Comparison of ENCODE assay signal across 8 cellular contexts in genomic region chr11:4186464-4187054, GRCh38.
A peak's percentile ranks its signal among the peaks of the same experiment; 100 is the strongest.
DNase-seq lines count a peak whose midpoint lies in the region; TF ChIP-seq lines count a peak whose summit lies in the region.

No MANE protein-coding gene starts in this region.

- H3K27ac ChIP-seq in stomach = peak overlapping the region in 2 of 5 donors; percentile 76 to 84
- H3K27ac ChIP-seq in caudate nucleus (ENCODE audit: low read depth, low read length) = no peak overlapping the region

- DNase-seq in T-helper 1 cell (no peak), stomach (no peak), NCI-H2081 (lab: John Stamatoyannopoulos, UW) (no peak), NCI-H1048 (lab: John Stamatoyannopoulos, UW) (no peak), caudate nucleus (lab: John Stamatoyannopoulos, UW) (no peak)
- no peak for DNase-seq in activated T-helper 1 cell treated with anti-CD3 and anti-CD28 coated beads, Interleukin-12 subunit alpha, Interleukin-12 subunit beta, Interleukin-2, Interleukin-4 antibody, amounts not matched to agents 30 ng/mL and 10 ng/mL and 1 ng/mL, durations not matched to agents 14 hours and 24 hours and 36 hours (ENCODE audit: low spot score)

- peaks cover 11% of the 10 kb centered on the region for H3K4me1 Mint-ChIP-seq in T-helper 1 cell treated with Interleukin-12 subunit alpha and Interleukin-12 subunit beta and Interleukin-4 antibody, amounts not matched to agents 30 μg/mL and 1 μg/mL, for 36 hours (ENCODE audit: low read depth)
- H3K4me1 Mint-ChIP-seq in activated T-helper 1 cell treated with anti-CD3 and anti-CD28 coated beads, Interleukin-12 subunit alpha, Interleukin-12 subunit beta, Interleukin-2, Interleukin-4 antibody, amounts not matched to agents 30 ng/mL and 10 ng/mL and 1 ng/mL, durations not matched to agents 14 hours and 24 hours and 36 hours (ENCODE audit: low read depth) = peaks cover 13% of the 10 kb centered on the region

- H3K27me3 ChIP-seq in stomach = no peaks in the 10 kb centered on the region

- H3K9me3 ChIP-seq in iPS-18c (ENCODE audit: control insufficient read depth, insufficient read depth, low read length) = no peaks in the 10 kb centered on the region
- no peaks in the 10 kb centered on the region for H3K9me3 ChIP-seq in stomach

- TF ChIP-seq EP300 in stomach (IDR thresholded peaks at IDR 0.05) = no peak

- TF ChIP-seq CTCF in stomach (IDR thresholded peaks at IDR 0.05) = no peak

- peaks cover 0 to 36% (median 24%) of the 10 kb centered on the region in 4 donors for H3K4me1 ChIP-seq in stomach

- no peak for TF ChIP-seq POLR2A in stomach (IDR thresholded peaks at IDR 0.05)

- H3K36me3 Mint-ChIP-seq in T-helper 1 cell treated with Interleukin-12 subunit alpha and Interleukin-12 subunit beta and Interleukin-4 antibody, amounts not matched to agents 30 μg/mL and 1 μg/mL, for 36 hours (ENCODE audit: low read depth) = no peaks in the 10 kb centered on the region
- H3K36me3 Mint-ChIP-seq in activated T-helper 1 cell treated with anti-CD3 and anti-CD28 coated beads, Interleukin-12 subunit alpha, Interleukin-12 subunit beta, Interleukin-2, Interleukin-4 antibody, amounts not matched to agents 30 ng/mL and 10 ng/mL and 1 ng/mL, durations not matched to agents 14 hours and 24 hours and 36 hours (ENCODE audit: low read depth) = no peaks in the 10 kb centered on the region

- H3K4me3 ChIP-seq in iPS-18c (ENCODE audit: insufficient read depth, low read depth, low read length) (peak overlapping the region; percentile 80; the same call in 1 of the 2 replicates), stomach (peak overlapping the region; percentile 59 to 86 (median 64))

- H3K4me3 Mint-ChIP-seq in T-helper 1 cell treated with Interleukin-12 subunit alpha and Interleukin-12 subunit beta and Interleukin-4 antibody, amounts not matched to agents 30 μg/mL and 1 μg/mL, for 36 hours = peak overlapping the region; percentile 82
- peak overlapping the region; percentile 84 for H3K4me3 Mint-ChIP-seq in activated T-helper 1 cell treated with anti-CD3 and anti-CD28 coated beads, Interleukin-12 subunit alpha, Interleukin-12 subunit beta, Interleukin-2, Interleukin-4 antibody, amounts not matched to agents 30 ng/mL and 10 ng/mL and 1 ng/mL, durations not matched to agents 14 hours and 24 hours and 36 hours

- no peaks in the 10 kb centered on the region for H3K9me3 Mint-ChIP-seq in T-helper 1 cell treated with Interleukin-12 subunit alpha and Interleukin-12 subunit beta and Interleukin-4 antibody, amounts not matched to agents 30 μg/mL and 1 μg/mL, for 36 hours
- H3K9me3 Mint-ChIP-seq in activated T-helper 1 cell treated with anti-CD3 and anti-CD28 coated beads, Interleukin-12 subunit alpha, Interleukin-12 subunit beta, Interleukin-2, Interleukin-4 antibody, amounts not matched to agents 30 ng/mL and 10 ng/mL and 1 ng/mL, durations not matched to agents 14 hours and 24 hours and 36 hours = no peaks in the 10 kb centered on the region

- no peak overlapping the region for H3K27ac Mint-ChIP-seq in T-helper 1 cell treated with Interleukin-12 subunit alpha and Interleukin-12 subunit beta and Interleukin-4 antibody, amounts not matched to agents 30 μg/mL and 1 μg/mL, for 36 hours
- H3K27ac Mint-ChIP-seq in activated T-helper 1 cell treated with anti-CD3 and anti-CD28 coated beads, Interleukin-12 subunit alpha, Interleukin-12 subunit beta, Interleukin-2, Interleukin-4 antibody, amounts not matched to agents 30 ng/mL and 10 ng/mL and 1 ng/mL, durations not matched to agents 14 hours and 24 hours and 36 hours = no peak overlapping the region

- peaks cover 15% of the 10 kb centered on the region for H3K27me3 Mint-ChIP-seq in T-helper 1 cell treated with Interleukin-12 subunit alpha and Interleukin-12 subunit beta and Interleukin-4 antibody, amounts not matched to agents 30 μg/mL and 1 μg/mL, for 36 hours (ENCODE audit: low read depth)
- H3K27me3 Mint-ChIP-seq in activated T-helper 1 cell treated with anti-CD3 and anti-CD28 coated beads, Interleukin-12 subunit alpha, Interleukin-12 subunit beta, Interleukin-2, Interleukin-4 antibody, amounts not matched to agents 30 ng/mL and 10 ng/mL and 1 ng/mL, durations not matched to agents 14 hours and 24 hours and 36 hours (ENCODE audit: insufficient read depth) = peaks cover 9% of the 10 kb centered on the region

- WGBS in stomach, 5 donors = 30 to 39% (median 34%) methylated on average over 9 of the region's 9 CpGs

- intact Hi-C loops in activated T-helper 1 cell treated with anti-CD3 and anti-CD28 coated beads, Interleukin-12 subunit alpha, Interleukin-12 subunit beta, Interleukin-2, Interleukin-4 antibody, amounts not matched to agents 30 ng/mL and 10 ng/mL and 1 ng/mL, durations not matched to agents 14 hours and 24 hours and 36 hours (cut with micrococcal nuclease) = loop anchor here (1.0 to 5.0 kb wide), 5 partner anchors 206 to 451 kb away; partner anchors contain the start of genes OR51D1, TRIM21 and TRIM68
- intact Hi-C loops in stomach (cut with DNase I; ENCODE audit: low total_unique reads) = loop anchor here (5.0 to 10.0 kb wide), 2 partner anchors 306 to 358 kb away; partner anchors contain the start of gene OR52M1

- H3K36me3 ChIP-seq in stomach = no peaks in the 10 kb centered on the region
